ENCODE assay signal across 15 cellular contexts in genomic region chr2:237940828-237941227, GRCh38. TPM values are rescaled to one million over a fixed set of nuclear protein-coding genes. Genes with fewer than 3 reads are reported as not detected.
A peak's percentile ranks its signal among the peaks of the same experiment; 100 is the strongest.
DNase-seq lines count a peak whose midpoint lies in the region; ATAC-seq and TF ChIP-seq lines count a peak whose summit lies in the region.
"Had no signal": no experiment of that assay in that cellular context is flagged by ENCODE, and none has a peak within 500 bp of the region (broad histone marks: within the 10 kb centered on the region; RNA-seq: fewer than 3 reads in every experiment).

No MANE protein-coding gene starts in this region.

- H3K27me3 ChIP-seq in A673 (replicated peaks; ENCODE audit: insufficient read depth, low read depth, low read length, poor library complexity), result no peaks in the 10 kb centered on the region
- no peaks in the 10 kb centered on the region for H3K27me3 ChIP-seq in left lung
- H3K27me3 ChIP-seq: Peyer's patch had no signal

- DNase-seq in activated naive CD4-positive, alpha-beta T cell treated with anti-CD3 and anti-CD28 coated beads, Interleukin-2, amount 10 ng/mL, durations not matched to agents 7 days and 5 days, result no peak
- DNase-seq in activated naive CD4-positive, alpha-beta T cell treated with Interleukin-2 at 50 U/mL for 16 hours, result no peak
- no peak for DNase-seq in WTC11 (ENCODE audit: low spot score)
- no peak for DNase-seq in immature natural killer cell
- DNase-seq in A673 (ENCODE audit: low spot score), result no peak
- DNase-seq in NCI-H446 (lab: John Stamatoyannopoulos, UW), result no peak
- no peak for DNase-seq in left lung
- DNase-seq: GM23248, Karpas-422, NCI-H1105 treated with DMSO at 0.1 percent for 48 hours, NCI-H187 treated with DMSO at 0.1 percent for 48 hours, NCI-H510A, Peyer's patch, SHP77 had no signal

- TF ChIP-seq CTCF in WTC11 (IDR thresholded peaks at IDR 0.05) (no peak), A673 (conservative IDR thresholded peaks at IDR 0.05; ENCODE audit: low read depth, low read length) (no peak), left lung (IDR thresholded peaks at IDR 0.05) (no peak)

- peaks cover 4% of the 10 kb centered on the region for H3K9me3 ChIP-seq in A673 (ENCODE audit: low read depth, low read length, poor library complexity, severe bottlenecking)
- H3K9me3 ChIP-seq in left lung, result peaks cover 0 to 20% of the 10 kb centered on the region in 2 donors

- no peaks in the 10 kb centered on the region for H3K36me3 ChIP-seq in A673 (ENCODE audit: insufficient read depth, low read length, poor library complexity, severe bottlenecking)
- no peaks in the 10 kb centered on the region for H3K36me3 ChIP-seq in left lung
- H3K36me3 ChIP-seq: Peyer's patch had no signal

- CTCF ChIA-PET in activated naive CD4-positive, alpha-beta T cell treated with anti-CD3 and anti-CD28 coated beads, Interleukin-2, amount 10 ng/mL, durations not matched to agents 7 days and 5 days (lab: Charles Lee), result interaction anchor here (2.4 kb wide), 1 partner anchor 17 kb away, joined by 7 read pairs; no protein-coding TSS in a partner anchor
- CTCF ChIA-PET in WTC11 (lab: Charles Lee) (interaction anchor here (1.0 kb wide), 1 partner anchor 198 kb away, joined by 3 read pairs; no protein-coding TSS in a partner anchor), A673 (lab: Charles Lee) (no interaction called here)

- BruUV-seq in A673 (replicated peaks; lab: Mats Ljungman, UMichigan), result no TSS peak

- H3K4me1 ChIP-seq in A673 (ENCODE audit: insufficient read depth, low read length, poor library complexity, severe bottlenecking) (no peaks in the 10 kb centered on the region), left lung (no peaks in the 10 kb centered on the region)
- H3K4me1 ChIP-seq: Peyer's patch had no signal

- H3K4me3 ChIP-seq in A673 (ENCODE audit: low read depth, low read length, poor library complexity, severe bottlenecking) (no peak overlapping the region), left lung (no peak overlapping the region)
- H3K4me3 ChIP-seq: GM23248, Peyer's patch had no signal

- peaks cover 73% of the 10 kb centered on the region for H3K4me1 Mint-ChIP-seq in activated naive CD4-positive, alpha-beta T cell treated with anti-CD3 and anti-CD28 coated beads, Interleukin-2, amount 10 ng/mL, durations not matched to agents 7 days and 5 days
- peaks cover 19% of the 10 kb centered on the region for H3K4me1 Mint-ChIP-seq in WTC11
- H3K4me1 Mint-ChIP-seq in immature natural killer cell, result peaks cover 68 to 75% of the 10 kb centered on the region in 2 donors

- ATAC-seq in WTC11, result no peak
- no peak for ATAC-seq in GM21360 (IDR thresholded peaks at IDR 0.05; ENCODE audit: unreplicated experiment)
- ATAC-seq in left lung, result no peak

- H3K27me3 Mint-ChIP-seq in activated naive CD4-positive, alpha-beta T cell treated with anti-CD3 and anti-CD28 coated beads, Interleukin-2, amount 10 ng/mL, durations not matched to agents 7 days and 5 days, result peaks cover 4% of the 10 kb centered on the region
- H3K27me3 Mint-ChIP-seq in WTC11 (ENCODE audit: low read depth), result peaks cover 5% of the 10 kb centered on the region
- H3K27me3 Mint-ChIP-seq in immature natural killer cell (ENCODE audit: low read depth in 3 of 3), result peaks cover 0 to 3% (median 0%) of the 10 kb centered on the region in 3 donors

- peaks cover 23% of the 10 kb centered on the region for H3K9me3 Mint-ChIP-seq in activated naive CD4-positive, alpha-beta T cell treated with anti-CD3 and anti-CD28 coated beads, Interleukin-2, amount 10 ng/mL, durations not matched to agents 7 days and 5 days
- peaks cover 24% of the 10 kb centered on the region for H3K9me3 Mint-ChIP-seq in WTC11
- peaks cover 0 to 6% (median 0%) of the 10 kb centered on the region in 6 donors for H3K9me3 Mint-ChIP-seq in immature natural killer cell

- POLR2A ChIA-PET in WTC11 (lab: Charles Lee), result no interaction called here
- POLR2A ChIA-PET in A673 (lab: Charles Lee; ENCODE audit: low non-redundant PET), result no interaction called here

- intact Hi-C loops in A673 (cut with micrococcal nuclease; ENCODE audit: unreplicated experiment) (no loop called here), left lung (cut with DNase I) (no loop called here)

- H3K27ac Mint-ChIP-seq in activated naive CD4-positive, alpha-beta T cell treated with anti-CD3 and anti-CD28 coated beads, Interleukin-2, amount 10 ng/mL, durations not matched to agents 7 days and 5 days, result peak overlapping the region; percentile 96
- H3K27ac Mint-ChIP-seq in WTC11 (peak overlapping the region; percentile 81; the same call in 1 of the 2 replicates), immature natural killer cell (peak overlapping the region; percentile 93 to 98 (median 96))

- H3K27ac ChIP-seq in A673 (ENCODE audit: low read depth, low read length, poor library complexity, severe bottlenecking) (no peak overlapping the region), left lung (no peak overlapping the region)
- H3K27ac ChIP-seq: GM23248, Peyer's patch had no signal

- peaks cover 28% of the 10 kb centered on the region for H3K36me3 Mint-ChIP-seq in activated naive CD4-positive, alpha-beta T cell treated with anti-CD3 and anti-CD28 coated beads, Interleukin-2, amount 10 ng/mL, durations not matched to agents 7 days and 5 days
- H3K36me3 Mint-ChIP-seq in WTC11, result peaks cover 15% of the 10 kb centered on the region
- peaks cover 0 to 12% (median 3%) of the 10 kb centered on the region in 3 donors for H3K36me3 Mint-ChIP-seq in immature natural killer cell

- no peak overlapping the region for H3K4me3 Mint-ChIP-seq in activated naive CD4-positive, alpha-beta T cell treated with anti-CD3 and anti-CD28 coated beads, Interleukin-2, amount 10 ng/mL, durations not matched to agents 7 days and 5 days
- no peak overlapping the region for H3K4me3 Mint-ChIP-seq in WTC11
- H3K4me3 Mint-ChIP-seq in immature natural killer cell, result peak overlapping the region in 4 of 5 donors; percentile 61 to 81 (median 76)

TF ChIP-seq in WTC11, 78 proteins besides CTCF, POLR2A, EP300 and RAD21 (continues in another document):
- TF ChIP-seq ZNF396 (CRISPR knock-in tag; IDR thresholded peaks at IDR 0.05; ENCODE audit: borderline replicate concordance), result no peak
- TF ChIP-seq ZNF219 (CRISPR knock-in tag; IDR thresholded peaks at IDR 0.05; ENCODE audit: borderline replicate concordance), result no peak
- no peak for TF ChIP-seq PRDM15 (CRISPR knock-in tag; IDR thresholded peaks at IDR 0.05)
- no peak for TF ChIP-seq ZSCAN18 (CRISPR knock-in tag; IDR thresholded peaks at IDR 0.05)
- TF ChIP-seq ZNF121 (CRISPR knock-in tag; IDR thresholded peaks at IDR 0.05), result no peak
- no peak for TF ChIP-seq ATF6 (CRISPR knock-in tag; IDR thresholded peaks at IDR 0.05)

RNA-seq across cellular contexts. Expression of gene UBE2F, which starts 26.0 kb away (rescaled TPM):
- total RNA-seq in WTC11 (2021), result 48.8 to 50.6 TPM (median 49.5 TPM) in 3 replicates
- 100 to 1,000 TPM; 274 to 339 (median 323) TPM for polyA plus RNA-seq in immature natural killer cell
- total RNA-seq in A673 (2021), result 49.0 and 51.2 TPM in 2 replicates
- 10 to 100 TPM; 48.5 to 58.9 TPM for total RNA-seq in left lung

Comparison
In these comparisons a context has a peak if more than half of its experiments do, and no peak if none do; other contexts are left out.
1. H3K4me3 Mint-ChIP-seq: peak in immature natural killer cell (4 of 5); none in activated naive CD4-positive, alpha-beta T cell treated with anti-CD3 and anti-CD28 coated beads, Interleukin-2, amount 10 ng/mL, durations not matched to agents 7 days and 5 days (single experiment) and WTC11 (single experiment).
2. Peak in every context shown above with its lines, with median percentiles within 50 percentile points of each other: H3K27ac Mint-ChIP-seq.